8 cellular contexts compared by ENCODE assay signal in genomic region chr9:126690431-126691051, GRCh38.
DNase-seq lines count a peak whose midpoint lies in the region; ATAC-seq, FAIRE-seq and TF ChIP-seq lines count a peak whose summit lies in the region.

No MANE protein-coding gene starts in this region.

- TF ChIP-seq RAD21 in GM12878 (IDR thresholded peaks at IDR 0.05; ENCODE audit: insufficient read depth, low read depth, low read length), result peak; percentile 27; the same call in 1 of the 2 replicates
- peak; percentile 42; the same call in 1 of the 2 replicates for TF ChIP-seq RAD21 in HepG2 (CRISPR knock-in tag; IDR thresholded peaks at IDR 0.05)

- DNase-seq in A673 (ENCODE audit: low spot score) (peak; percentile 29), GM19239 (ENCODE audit: insufficient read length, low spot score) (peak; percentile 81), GM12878 (ENCODE audit: low read depth, low spot score) (no peak), HepG2 (ENCODE audit: low spot score) (no peak), HPDE6-E6E7 (ENCODE audit: extremely low spot score) (no peak), sciatic nerve (ENCODE audit: low spot score) (no peak)
- DNase-seq in T-helper 2 cell treated with Interferon-gamma antibody and Interleukin-4, amounts not matched to agents 5 μg/mL and 100 μg/mL, for 36 hours (ENCODE audit: low spot score), result peak; percentile 22
- DNase-seq in stimulated activated CD8-positive, alpha-beta memory T cell treated with anti-CD3 and anti-CD28 coated beads, Interleukin-2, amount 100 ng/mL, for 48 hours (ENCODE audit: low read depth in 2 of 2), result peak; percentile 49 to 53

- no peak for TF ChIP-seq EP300 in GM12878 (IDR thresholded peaks at IDR 0.05; ENCODE audit: borderline replicate concordance in 1 of 2, control insufficient read depth in 1 of 2, low read depth in 2 of 2, low read length in 2 of 2)
- no peak for TF ChIP-seq EP300 in HepG2 (IDR thresholded peaks at IDR 0.05; ENCODE audit: low read depth in 2 of 2, low read length in 2 of 2)
- no peak for TF ChIP-seq EP300 in HepG2 (CRISPR knock-in tag; IDR thresholded peaks at IDR 0.05; ENCODE audit: borderline replicate concordance)

- in situ Hi-C loops in GM12878 (cut with MboI), result no loop called here
- in situ Hi-C loops in HepG2 (cut with HindIII; ENCODE audit: extremely low pct_ligation_motif_present, low pct_unique_long_range_greater_than_20kb), result loop anchor here (5.0 kb wide), 1 partner anchor 78 kb away; the partner anchor contains the start of gene LMX1B

- H3K9me3 ChIP-seq in A673 (ENCODE audit: low read depth, low read length, poor library complexity, severe bottlenecking) (no peaks in the 10 kb centered on the region), GM12878 (replicated peaks; ENCODE audit: control insufficient read depth, insufficient read depth, low read length) (no peaks in the 10 kb centered on the region), HepG2 (ENCODE audit: low read length) (no peaks in the 10 kb centered on the region)

- H3K27ac ChIP-seq in A673 (ENCODE audit: low read depth, low read length, poor library complexity, severe bottlenecking) (no peak overlapping the region), GM12878 (ENCODE audit: control insufficient read depth, insufficient read depth) (no peak overlapping the region), HepG2 (ENCODE audit: extremely low read length, insufficient read depth, low read length) (no peak overlapping the region)

- SMC1A ChIA-PET in GM12878 (lab: Charles Lee; ENCODE audit: uncharacterized antibody, unreplicated experiment), result interaction anchor here (1.1 to 1.3 kb wide), 2 partner anchors 12 to 91 kb away, joined by 4 to 8 read pairs; no protein-coding TSS in a partner anchor

- TF ChIP-seq POLR2A in GM12878 (IDR thresholded peaks at IDR 0.05; ENCODE audit: low read depth, low read length) (no peak), HepG2 (IDR thresholded peaks at IDR 0.05; ENCODE audit: insufficient read depth in 1 of 2, low read depth in 2 of 2, low read length in 2 of 2) (no peak)

- ATAC-seq in GM12878 (peak; percentile 92), HepG2 (peak; percentile 75), sciatic nerve (no peak)

- POLR2A ChIA-PET in A673 (lab: Charles Lee; ENCODE audit: low non-redundant PET) (no interaction called here), GM12878 (lab: Charles Lee) (no interaction called here), HepG2 (lab: Yijun Ruan, JAX) (no interaction called here)

- H4K20me1 ChIP-seq in GM12878 (ENCODE audit: control insufficient read depth, insufficient read depth) (no peaks in the 10 kb centered on the region), HepG2 (ENCODE audit: insufficient read depth, low read length) (peaks cover 5% of the 10 kb centered on the region; the same call in 1 of the 2 replicates)

- BruUV-seq in A673 (replicated peaks; lab: Mats Ljungman, UMichigan), result no TSS peak
- BruUV-seq in GM12878 (replicated peaks; lab: Mats Ljungman, UMichigan), result no TSS peak
- no TSS peak for BruUV-seq in HepG2 (replicated peaks; lab: Mats Ljungman, UMichigan)

- RAD21 ChIA-PET in GM12878 (lab: Charles Lee; ENCODE audit: unreplicated experiment), result interaction anchor here (0.7 to 1.6 kb wide), 3 partner anchors 15 to 49 kb away, joined by 3 read pairs; no protein-coding TSS in a partner anchor

- no peaks in the 10 kb centered on the region for H3K9me3 Mint-ChIP-seq in T-helper 2 cell treated with Interferon-gamma antibody and Interleukin-4, amounts not matched to agents 5 μg/mL and 100 μg/mL, for 36 hours

- no peaks in the 10 kb centered on the region for H3K4me1 ChIP-seq in A673 (ENCODE audit: insufficient read depth, low read length, poor library complexity, severe bottlenecking)
- no peaks in the 10 kb centered on the region for H3K4me1 ChIP-seq in GM12878 (ENCODE audit: control insufficient read depth, insufficient read depth, low read length)
- no peaks in the 10 kb centered on the region for H3K4me1 ChIP-seq in HepG2 (ENCODE audit: insufficient read depth, low read length)

- TF ChIP-seq CTCF in A673 (conservative IDR thresholded peaks at IDR 0.05; ENCODE audit: low read depth, low read length) (peak; percentile 81), GM12878 (IDR thresholded peaks at IDR 0.05 in 2 of 3, conservative IDR thresholded peaks at IDR 0.05 in 1 of 3; ENCODE audit: control insufficient read depth in 2 of 3, extremely low read depth in 1 of 3, insufficient read depth in 1 of 3, low read depth in 3 of 3, low read length in 3 of 3) (peak; percentile 55 to 78 (median 58)), HepG2 (CRISPR knock-in tag; IDR thresholded peaks at IDR 0.05) (peak; percentile 84)

- peaks cover 18% of the 10 kb centered on the region for H3K27me3 Mint-ChIP-seq in T-helper 2 cell treated with Interferon-gamma antibody and Interleukin-4, amounts not matched to agents 5 μg/mL and 100 μg/mL, for 36 hours (ENCODE audit: low read depth)

- 34% methylated on average over 25 of the region's 25 CpGs for WGBS in GM12878 (ENCODE audit: insufficient coverage, insufficient replicate concordance, low lambda C conversion rate, missing lambda C conversion rate)
- 27% methylated on average over 18 of the region's 25 CpGs for WGBS in HepG2 (ENCODE audit: low lambda C conversion rate)

- H3K36me3 ChIP-seq in A673 (ENCODE audit: insufficient read depth, low read length, poor library complexity, severe bottlenecking) (no peaks in the 10 kb centered on the region), GM12878 (ENCODE audit: control insufficient read depth in 2 of 2, insufficient read depth in 2 of 2, low read length in 1 of 2) (no peaks in the 10 kb centered on the region), HepG2 (replicated peaks in 1 of 2; ENCODE audit: control insufficient read depth in 1 of 2, insufficient read depth in 2 of 2, low read length in 2 of 2) (no peaks in the 10 kb centered on the region)

- no peak overlapping the region for H3K27ac Mint-ChIP-seq in T-helper 2 cell treated with Interferon-gamma antibody and Interleukin-4, amounts not matched to agents 5 μg/mL and 100 μg/mL, for 36 hours

- H3K9ac ChIP-seq in GM12878 (ENCODE audit: control insufficient read depth, insufficient read depth, low read length), result no peak overlapping the region
- no peak overlapping the region for H3K9ac ChIP-seq in HepG2 (ENCODE audit: insufficient read depth, low read depth, low read length)

- H3K79me2 ChIP-seq in GM12878 (ENCODE audit: control insufficient read depth, insufficient read depth, low read length) (no peaks in the 10 kb centered on the region), HepG2 (ENCODE audit: insufficient read depth, low read length) (no peaks in the 10 kb centered on the region)

- FAIRE-seq in GM19239 (lab: Jason Lieb, UNC) (no peak), GM12878 (lab: Jason Lieb, UNC) (no peak), HepG2 (lab: Jason Lieb, UNC) (no peak)

- H3K36me3 Mint-ChIP-seq in T-helper 2 cell treated with Interferon-gamma antibody and Interleukin-4, amounts not matched to agents 5 μg/mL and 100 μg/mL, for 36 hours (ENCODE audit: low read depth), result no peaks in the 10 kb centered on the region

- H3K4me3 ChIP-seq in A673 (ENCODE audit: low read depth, low read length, poor library complexity, severe bottlenecking) (no peak overlapping the region), GM12878 (no peak overlapping the region), HepG2 (replicated peaks in 1 of 3; ENCODE audit: insufficient read depth in 1 of 3, low read depth in 2 of 3, low read length in 3 of 3) (no peak overlapping the region)

- H3K4me2 ChIP-seq in GM12878 (ENCODE audit: control insufficient read depth, insufficient read depth), result no peak overlapping the region
- H3K4me2 ChIP-seq in HepG2 (ENCODE audit: low read depth, low read length), result no peak overlapping the region

- no peaks in the 10 kb centered on the region for H3K4me1 Mint-ChIP-seq in T-helper 2 cell treated with Interferon-gamma antibody and Interleukin-4, amounts not matched to agents 5 μg/mL and 100 μg/mL, for 36 hours (ENCODE audit: low read depth)

- CTCF ChIA-PET in A673 (lab: Charles Lee) (interaction anchor here (0.5 to 1.2 kb wide), 6 partner anchors 12 to 135 kb away, joined by 4 to 10 read pairs (median 7); no protein-coding TSS in a partner anchor), GM12878 (lab: Yijun Ruan, JAX) (interaction anchor here (0.6 to 2.9 kb wide), 17 partner anchors 10 to 169 kb away, joined by 3 to 18 read pairs (median 4); no protein-coding TSS in a partner anchor), HepG2 (lab: Yijun Ruan, JAX; ENCODE audit: low intra/inter-chr PET ratio, low total read pairs) (interaction anchor here (0.7 kb wide), 1 partner anchor 91 kb away, joined by 3 read pairs; no protein-coding TSS in a partner anchor)

- intact Hi-C loops in A673 (cut with micrococcal nuclease; ENCODE audit: unreplicated experiment), result loop anchor here (5.0 kb wide), 1 partner anchor 78 kb away; the partner anchor contains the start of gene LMX1B
- intact Hi-C loops in GM12878 (cut with micrococcal nuclease; ENCODE audit: unreplicated experiment), result loop anchor here (2.0 kb wide), 1 partner anchor 80 kb away; no protein-coding TSS in a partner anchor
- intact Hi-C loops in HepG2 (cut with micrococcal nuclease; ENCODE audit: unreplicated experiment), result loop anchor here (1.0 to 2.0 kb wide), 2 partner anchors 28 to 80 kb away; no protein-coding TSS in a partner anchor
- intact Hi-C loops in sciatic nerve (cut with DNase I), result no loop called here

- H2AFZ ChIP-seq in GM12878 (ENCODE audit: control insufficient read depth, low read depth, low read length) (no peak overlapping the region), HepG2 (ENCODE audit: low read length) (no peak overlapping the region)

- H3K27me3 ChIP-seq in A673 (replicated peaks; ENCODE audit: insufficient read depth, low read depth, low read length, poor library complexity) (peaks cover 41% of the 10 kb centered on the region), GM12878 (replicated peaks in 1 of 2; ENCODE audit: control insufficient read depth in 2 of 2, insufficient read depth in 2 of 2, low read length in 1 of 2) (peaks cover 0 to 3% of the 10 kb centered on the region in 2 experiments), HepG2 (ENCODE audit: control insufficient read depth in 1 of 2, insufficient read depth in 2 of 2, low read length in 2 of 2) (peaks cover 11 to 82% of the 10 kb centered on the region in 2 experiments)

- no peak overlapping the region for H3K4me3 Mint-ChIP-seq in T-helper 2 cell treated with Interferon-gamma antibody and Interleukin-4, amounts not matched to agents 5 μg/mL and 100 μg/mL, for 36 hours

TF ChIP-seq in GM12878, 131 proteins besides CTCF, POLR2A, EP300 and RAD21:
- TF ChIP-seq SUZ12 (IDR thresholded peaks at IDR 0.05; ENCODE audit: unreplicated experiment) (no peak), SMC3 (IDR thresholded peaks at IDR 0.05; ENCODE audit: borderline replicate concordance, low read length) (peak; percentile 30; the same call in 1 of the 2 replicates)
TF ChIP-seq in GM12878: peak in this region for 1.

TF ChIP-seq in HepG2, 621 proteins besides CTCF, POLR2A, EP300 and RAD21 (continues in another document):
- TF ChIP-seq ZSCAN31 (CRISPR knock-in tag; IDR thresholded peaks at IDR 0.05; ENCODE audit: low read depth), result no peak

Comparison
In these comparisons a context has a peak if more than half of its experiments do, and no peak if none do; other contexts are left out.
1. DNase-seq: peak in A673 (single experiment), GM19239 (single experiment), T-helper 2 cell treated with Interferon-gamma antibody and Interleukin-4, amounts not matched to agents 5 μg/mL and 100 μg/mL, for 36 hours (single experiment) and stimulated activated CD8-positive, alpha-beta memory T cell treated with anti-CD3 and anti-CD28 coated beads, Interleukin-2, amount 100 ng/mL, for 48 hours (2 of 2); none in GM12878 (single experiment), HepG2 (single experiment), HPDE6-E6E7 (single experiment) and sciatic nerve (single experiment).
2. Peak in every context shown above with its lines, with median percentiles within 50 percentile points of each other: CTCF ChIP-seq.